Comparison of ENCODE assay signal across 15 cellular contexts in genomic region chr10:24872049-24872789, GRCh38.
DNase-seq lines count a peak whose midpoint lies in the region; ATAC-seq, FAIRE-seq and TF ChIP-seq lines count a peak whose summit lies in the region.
"Had no signal": no experiment of that assay in that cellular context is flagged by ENCODE, and none has a peak within 500 bp of the region (broad histone marks: within the 10 kb centered on the region; RNA-seq: fewer than 3 reads in every experiment).

No MANE protein-coding gene starts in this region.

- H4K20me1 ChIP-seq in HepG2 (ENCODE audit: insufficient read depth, low read length) = no peaks in the 10 kb centered on the region

- BruUV-seq in HepG2 (replicated peaks; lab: Mats Ljungman, UMichigan) = no TSS peak

- H3K4me1 Mint-ChIP-seq in type B pancreatic cell (ENCODE audit: unreplicated experiment) = peaks cover 18% of the 10 kb centered on the region

- H2AFZ ChIP-seq in HepG2 (ENCODE audit: low read length) = no peak overlapping the region

- ATAC-seq in HepG2 (no peak), GM19467 (IDR thresholded peaks at IDR 0.05; ENCODE audit: unreplicated experiment) (no peak)
- ATAC-seq: activated T-helper 17 cell treated with anti-CD3 and anti-CD28 coated beads, Interleukin-2, amount 50 U/mL, for 72 hours had no signal

- TF ChIP-seq EP300 in HepG2 (IDR thresholded peaks at IDR 0.05; ENCODE audit: low read depth in 2 of 2, low read length in 2 of 2) = no peak
- TF ChIP-seq EP300 in HepG2 (CRISPR knock-in tag; IDR thresholded peaks at IDR 0.05; ENCODE audit: borderline replicate concordance) = no peak

- DNase-seq in NCI-H82 (lab: John Stamatoyannopoulos, UW) = peak; percentile 49
- DNase-seq in NCI-H82 treated with DMSO at 0.1 percent for 48 hours (lab: John Stamatoyannopoulos, UW; ENCODE audit: unreplicated experiment) = no peak
- DNase-seq in cerebellar cortex (ENCODE audit: low spot score) = peak; percentile 69
- peak; percentile 20 for DNase-seq in middle frontal gyrus (ENCODE audit: extremely low spot score, low spot score)
- DNase-seq in type B pancreatic cell (ENCODE audit: extremely low spot score, unreplicated experiment) = no peak
- no peak for DNase-seq in OCI-M1 (lab: John Stamatoyannopoulos, UW)
- no peak for DNase-seq in HepG2 (ENCODE audit: low spot score)
- DNase-seq: DMS79; NCI-H1436; stimulated activated CD4-positive, alpha-beta T cell treated with anti-CD3 and anti-CD28 coated beads, Interleukin-12 subunit alpha, Interleukin-12 subunit beta, amount 100 ng/mL, for 4 hours; T-cell; upper lobe of right lung had no signal

- POLR2A ChIA-PET in HepG2 (lab: Yijun Ruan, JAX) = no interaction called here

- peak overlapping the region; percentile 57 for H3K4me3 Mint-ChIP-seq in type B pancreatic cell
- H3K4me3 Mint-ChIP-seq: activated T-helper 17 cell treated with anti-CD3 and anti-CD28 coated beads, Interleukin-2, amount 50 U/mL, for 72 hours; T-cell had no signal

- peaks cover 3% of the 10 kb centered on the region for H3K36me3 Mint-ChIP-seq in type B pancreatic cell

- TF ChIP-seq CTCF in type B pancreatic cell (conservative IDR thresholded peaks at IDR 0.05) = peak; percentile 54
- no peak for TF ChIP-seq CTCF in HepG2 (CRISPR knock-in tag; IDR thresholded peaks at IDR 0.05)

- peaks cover 6% of the 10 kb centered on the region; the same call in 1 of the 2 replicates for H3K9me3 ChIP-seq in HepG2 (ENCODE audit: low read length)
- H3K9me3 ChIP-seq: upper lobe of right lung had no signal

- intact Hi-C loops in HepG2 (cut with micrococcal nuclease; ENCODE audit: unreplicated experiment) = no loop called here

- H3K36me3 ChIP-seq in HepG2 (replicated peaks in 1 of 2; ENCODE audit: control insufficient read depth in 1 of 2, insufficient read depth in 2 of 2, low read length in 2 of 2) = no peaks in the 10 kb centered on the region
- H3K36me3 ChIP-seq: upper lobe of right lung had no signal

- no peaks in the 10 kb centered on the region for H3K79me2 ChIP-seq in HepG2 (ENCODE audit: insufficient read depth, low read length)

- no peaks in the 10 kb centered on the region for H3K9me3 Mint-ChIP-seq in type B pancreatic cell

- H3K9ac ChIP-seq in HepG2 (ENCODE audit: insufficient read depth, low read depth, low read length) = no peak overlapping the region

- H3K4me3 ChIP-seq in HepG2 (replicated peaks in 1 of 3; ENCODE audit: insufficient read depth in 1 of 3, low read depth in 2 of 3, low read length in 3 of 3) = no peak overlapping the region
- H3K4me3 ChIP-seq: upper lobe of right lung had no signal

- no peak for TF ChIP-seq POLR2A in HepG2 (IDR thresholded peaks at IDR 0.05; ENCODE audit: insufficient read depth in 1 of 2, low read depth in 2 of 2, low read length in 2 of 2)

- peaks cover 0 to 2% of the 10 kb centered on the region in 2 experiments; a peak in 2 of 5 replicates for H3K27me3 ChIP-seq in HepG2 (ENCODE audit: control insufficient read depth in 1 of 2, insufficient read depth in 2 of 2, low read length in 2 of 2)
- H3K27me3 ChIP-seq: upper lobe of right lung had no signal

- H3K4me1 ChIP-seq in HepG2 (ENCODE audit: insufficient read depth, low read length) = peaks cover 7% of the 10 kb centered on the region; the same call in 1 of the 2 replicates

- H3K4me2 ChIP-seq in HepG2 (ENCODE audit: low read depth, low read length) = no peak overlapping the region

- WGBS in HepG2 (ENCODE audit: low lambda C conversion rate) = 56% methylated on average over 6 of the region's 6 CpGs

- TF ChIP-seq RAD21 in HepG2 (CRISPR knock-in tag; IDR thresholded peaks at IDR 0.05) = no peak

- H3K27me3 Mint-ChIP-seq in type B pancreatic cell = no peaks in the 10 kb centered on the region
- H3K27me3 Mint-ChIP-seq: activated T-helper 17 cell treated with anti-CD3 and anti-CD28 coated beads, Interleukin-2, amount 50 U/mL, for 72 hours; T-cell had no signal

- no peak for FAIRE-seq in HepG2 (lab: Jason Lieb, UNC)
- FAIRE-seq: GM12892 had no signal

- CTCF ChIA-PET in HepG2 (lab: Yijun Ruan, JAX; ENCODE audit: low intra/inter-chr PET ratio, low total read pairs) = no interaction called here

- H3K27ac Mint-ChIP-seq in type B pancreatic cell = peak overlapping the region; percentile 95
- H3K27ac Mint-ChIP-seq: activated T-helper 17 cell treated with anti-CD3 and anti-CD28 coated beads, Interleukin-2, amount 50 U/mL, for 72 hours had no signal

- in situ Hi-C loops in HepG2 (cut with HindIII; ENCODE audit: extremely low pct_ligation_motif_present, low pct_unique_long_range_greater_than_20kb) = no loop called here

- no peak overlapping the region for H3K27ac ChIP-seq in HepG2 (ENCODE audit: extremely low read length, insufficient read depth, low read length)

TF ChIP-seq in HepG2, 621 proteins besides CTCF, POLR2A, EP300 and RAD21:
- TF ChIP-seq BRF2 (CRISPR knock-in tag; IDR thresholded peaks at IDR 0.05) = no peak
- no peak for TF ChIP-seq ZNF607 (CRISPR knock-in tag; IDR thresholded peaks at IDR 0.05; ENCODE audit: borderline replicate concordance)
- no peak for TF ChIP-seq YY1 (IDR thresholded peaks at IDR 0.05; ENCODE audit: insufficient read depth, insufficient replicate concordance, low read depth, low read length)
- TF ChIP-seq U2AF2 (IDR thresholded peaks at IDR 0.05; ENCODE audit: low read depth, low read length) = no peak
- TF ChIP-seq ZNF646 (CRISPR knock-in tag; IDR thresholded peaks at IDR 0.05) = no peak
- TF ChIP-seq ZSCAN21 (CRISPR knock-in tag; IDR thresholded peaks at IDR 0.05; ENCODE audit: borderline replicate concordance) = no peak
- TF ChIP-seq PITX1 (CRISPR knock-in tag; IDR thresholded peaks at IDR 0.05) = no peak
- TF ChIP-seq CREM (IDR thresholded peaks at IDR 0.05) = no peak
- no peak for TF ChIP-seq CREM (CRISPR knock-in tag; IDR thresholded peaks at IDR 0.05)
- TF ChIP-seq ZNF891 (CRISPR knock-in tag; IDR thresholded peaks at IDR 0.05) = no peak

Comparison
In these comparisons a context has a peak if more than half of its experiments do, and no peak if none do; other contexts are left out.
1. DNase-seq: peak in NCI-H82 (single experiment), cerebellar cortex (single experiment) and middle frontal gyrus (single experiment); none in NCI-H82 treated with DMSO at 0.1 percent for 48 hours (single experiment), type B pancreatic cell (single experiment), OCI-M1 (single experiment) and HepG2 (single experiment).